8 cellular contexts compared by ENCODE assay signal in the genomic region with DNA sequence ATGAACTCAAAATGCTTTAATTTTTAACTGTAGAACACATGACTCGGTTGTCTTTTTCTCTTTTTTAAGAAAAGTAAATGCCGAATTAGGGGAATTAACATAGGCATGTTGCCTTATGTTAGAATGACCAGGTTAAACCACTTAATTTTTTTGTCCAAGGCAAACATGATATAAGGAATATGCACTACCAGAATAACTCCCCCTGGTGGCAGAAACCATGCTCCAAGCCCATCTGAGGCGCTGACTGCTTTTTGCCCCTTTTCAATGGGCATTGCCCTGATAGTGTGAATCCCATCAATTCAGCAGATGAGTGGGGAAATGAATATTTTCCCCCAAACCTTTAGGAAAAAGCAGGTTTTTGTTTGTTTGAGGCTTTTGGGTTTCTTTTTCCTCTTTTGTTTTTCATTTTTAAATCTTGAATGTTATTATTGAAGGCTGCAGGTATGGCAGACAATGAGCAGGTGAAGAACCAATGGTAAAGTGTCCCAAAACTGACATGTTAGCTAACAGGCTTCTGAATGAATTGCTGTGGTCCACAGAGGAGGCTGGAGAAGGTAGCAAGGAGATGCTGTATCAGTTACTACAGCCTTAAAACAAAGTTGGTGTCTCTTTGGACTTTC.
DNase-seq lines count a peak whose midpoint lies in the region; ATAC-seq and TF ChIP-seq lines count a peak whose summit lies in the region.

No MANE protein-coding gene starts in this region.

- peak; percentile 44 for ATAC-seq in GM18909 (IDR thresholded peaks at IDR 0.05; ENCODE audit: poor library complexity, unreplicated experiment)
- no peak for ATAC-seq in HG03039 (IDR thresholded peaks at IDR 0.05; ENCODE audit: unreplicated experiment)

- H3K9me3 ChIP-seq in ascending aorta = no peaks in the 10 kb centered on the region
- no peaks in the 10 kb centered on the region for H3K9me3 ChIP-seq in transverse colon

- TF ChIP-seq CTCF in ascending aorta (IDR thresholded peaks at IDR 0.05) (peak in 2 of 3 experiments; percentile 8 to 37), transverse colon (IDR thresholded peaks at IDR 0.05) (peak; percentile 21 to 60 (median 50))

- H3K27me3 ChIP-seq in ascending aorta (no peaks in the 10 kb centered on the region), transverse colon (no peaks in the 10 kb centered on the region)

- DNase-seq in DMS114 treated with DMSO at 0.1 percent for 48 hours (lab: John Stamatoyannopoulos, UW; ENCODE audit: unreplicated experiment) = peak; percentile 27
- peak; percentile 64 for DNase-seq in NAMALWA (ENCODE audit: low spot score)
- DNase-seq in ascending aorta (ENCODE audit: low spot score in 2 of 2) = no peak
- DNase-seq in left kidney (ENCODE audit: low read depth, low spot score) = peak; percentile 67
- peak; percentile 8 for DNase-seq in transverse colon
- DNase-seq in DMS79 (lab: John Stamatoyannopoulos, UW) = no peak

- H3K27ac ChIP-seq in ascending aorta = no peak overlapping the region
- no peak overlapping the region for H3K27ac ChIP-seq in transverse colon

- no peak for TF ChIP-seq EP300 in transverse colon (IDR thresholded peaks at IDR 0.05; ENCODE audit: low read depth)

- 34 to 39% methylated on average over 3 of the region's 3 CpGs for WGBS in transverse colon (ENCODE audit: low coverage in 1 of 2), 2 donors

- in situ Hi-C loops in transverse colon (cut with MboI; ENCODE audit: low pct_ligation_motif_present in 1 of 4, low pct_unique_long_range_greater_than_20kb in 1 of 4, low sequenced_read_pairs in 3 of 4) = no loop called here

- intact Hi-C loops in ascending aorta (cut with DNase I) = no loop called here
- intact Hi-C loops in transverse colon (cut with DNase I; ENCODE audit: low total_unique reads) = no loop called here

- no peak overlapping the region for H3K4me3 ChIP-seq in ascending aorta
- no peak overlapping the region for H3K4me3 ChIP-seq in transverse colon

- H3K4me1 ChIP-seq in ascending aorta (no peaks in the 10 kb centered on the region), transverse colon (no peaks in the 10 kb centered on the region)

- H3K36me3 ChIP-seq in ascending aorta (no peaks in the 10 kb centered on the region), transverse colon (no peaks in the 10 kb centered on the region)

- no peak for TF ChIP-seq POLR2A in transverse colon (IDR thresholded peaks at IDR 0.05)

Comparison
In these comparisons a context has a peak if more than half of its experiments do, and no peak if none do; other contexts are left out.
1. DNase-seq: peak in DMS114 treated with DMSO at 0.1 percent for 48 hours (single experiment), NAMALWA (single experiment), left kidney (single experiment) and transverse colon (single experiment); none in ascending aorta (0 of 2) and DMS79 (single experiment).